Comparison of ENCODE assay signal across 31 cellular contexts in genomic region chr16:1511662-1512061, GRCh38. TPM values are rescaled to one million over a fixed set of nuclear protein-coding genes. Genes with fewer than 3 reads are reported as not detected.
"Had no signal": no experiment of that assay in that cellular context is flagged by ENCODE, and none has a peak within 500 bp of the region (broad histone marks: within the 10 kb centered on the region; RNA-seq: fewer than 3 reads in every experiment).

No MANE protein-coding gene starts in this region.

- ATAC-seq: activated T-cell treated with anti-CD3 and anti-CD28 coated beads, Interleukin-2, amount 50 U/mL, for 4 hours; activated T-helper 17 cell treated with anti-CD3 and anti-CD28 coated beads, Interleukin-2, amount 50 U/mL, for 72 hours; sciatic nerve; stimulated activated effector memory CD8-positive, alpha-beta T cell treated with anti-CD3 and anti-CD28 coated beads, Interleukin-12 subunit alpha, Interleukin-12 subunit beta, amount 100 ng/mL, for 72 hours; stimulated activated naive CD8-positive, alpha-beta T cell treated with anti-CD3 and anti-CD28 coated beads, Interleukin-15, amount 100 ng/mL, for 72 hours had no signal

- H3K27me3 Mint-ChIP-seq: activated CD4-positive, alpha-beta memory T cell treated with anti-CD3 and anti-CD28 coated beads for 36 hours; activated T-helper 17 cell treated with anti-CD3 and anti-CD28 coated beads, Interleukin-2, amount 50 U/mL, for 72 hours; naive B cell; stimulated activated naive CD8-positive, alpha-beta T cell treated with anti-CD3 and anti-CD28 coated beads, Interleukin-15, amount 100 ng/mL, for 72 hours had no signal

- H3K27ac Mint-ChIP-seq: activated CD4-positive, alpha-beta memory T cell treated with anti-CD3 and anti-CD28 coated beads for 36 hours; activated T-helper 17 cell treated with anti-CD3 and anti-CD28 coated beads, Interleukin-2, amount 50 U/mL, for 72 hours; mesothelial cell of epicardium; stimulated activated effector memory CD8-positive, alpha-beta T cell treated with anti-CD3 and anti-CD28 coated beads, Interleukin-12 subunit alpha, Interleukin-12 subunit beta, amount 100 ng/mL, for 72 hours; T-helper 2 cell treated with Interferon-gamma antibody and Interleukin-4, amounts not matched to agents 5 μg/mL and 100 μg/mL, for 36 hours had no signal

- DNase-seq: activated CD4-positive, alpha-beta memory T cell treated with anti-CD3 and anti-CD28 coated beads for 36 hours; activated CD4-positive, alpha-beta T cell treated with anti-CD3 and anti-CD28 coated beads for 48 hours; activated CD8-positive, alpha-beta memory T cell treated with anti-CD3 and anti-CD28 coated beads, Interleukin-2, amount 50 U/mL, for 4 hours; activated gamma-delta T cell treated with Interleukin-2 at 50 U/mL for 16 hours; activated naive CD4-positive, alpha-beta T cell treated with anti-CD3 and anti-CD28 coated beads, Interleukin-2, amount 50 U/mL, for 16 hours; activated T-cell treated with anti-CD3 and anti-CD28 coated beads, Interleukin-2, amount 50 U/mL, for 4 hours; effector CD4-positive, alpha-beta T cell; esophagus squamous epithelium; foreskin melanocyte; naive B cell; nucleus accumbens; retina; stimulated activated CD4-positive, alpha-beta T cell treated with anti-CD3 and anti-CD28 coated beads, Interleukin-4, amount 100 ng/mL, for 24 hours; stimulated activated naive CD8-positive, alpha-beta T cell treated with anti-CD3 and anti-CD28 coated beads, Interleukin-15, amount 100 ng/mL, for 72 hours had no signal

- H3K4me1 Mint-ChIP-seq: activated T-helper 17 cell treated with anti-CD3 and anti-CD28 coated beads, Interleukin-2, amount 50 U/mL, for 72 hours; mesothelial cell of epicardium; stimulated activated effector memory CD8-positive, alpha-beta T cell treated with anti-CD3 and anti-CD28 coated beads, Interleukin-12 subunit alpha, Interleukin-12 subunit beta, amount 100 ng/mL, for 72 hours; stimulated activated naive CD8-positive, alpha-beta T cell treated with anti-CD3 and anti-CD28 coated beads, Interleukin-15, amount 100 ng/mL, for 72 hours had no signal

- H3K9me3 ChIP-seq: pancreas, prostate gland had no signal

- H3K27ac ChIP-seq: epithelial cell of prostate, pancreas, prostate gland, skin epidermis had no signal

- FAIRE-seq: bronchial epithelial cell, colon, endometrium, pancreas had no signal

- H3K36me3 ChIP-seq: prostate gland had no signal

- H3K9me3 Mint-ChIP-seq: activated T-helper 17 cell treated with anti-CD3 and anti-CD28 coated beads, Interleukin-2, amount 50 U/mL, for 72 hours; stimulated activated effector memory CD8-positive, alpha-beta T cell treated with anti-CD3 and anti-CD28 coated beads, Interleukin-12 subunit alpha, Interleukin-12 subunit beta, amount 100 ng/mL, for 72 hours; stimulated activated naive CD8-positive, alpha-beta T cell treated with anti-CD3 and anti-CD28 coated beads, Interleukin-15, amount 100 ng/mL, for 72 hours; T-helper 2 cell treated with Interferon-gamma antibody and Interleukin-4, amounts not matched to agents 5 μg/mL and 100 μg/mL, for 36 hours had no signal

- H3K27me3 ChIP-seq: esophagus squamous epithelium, pancreas, upper lobe of left lung had no signal

- H3K4me3 ChIP-seq: esophagus squamous epithelium, pancreas, prostate gland, skin epidermis, upper lobe of left lung had no signal

- H3K4me1 ChIP-seq: pancreas, prostate gland had no signal

- H3K4me3 Mint-ChIP-seq: activated CD4-positive, alpha-beta memory T cell treated with anti-CD3 and anti-CD28 coated beads for 36 hours; activated T-cell treated with anti-CD3 and anti-CD28 coated beads, Interleukin-2, amount 50 U/mL, for 4 hours; activated T-helper 17 cell treated with anti-CD3 and anti-CD28 coated beads, Interleukin-2, amount 50 U/mL, for 72 hours; mesothelial cell of epicardium; stimulated activated effector memory CD8-positive, alpha-beta T cell treated with anti-CD3 and anti-CD28 coated beads, Interleukin-12 subunit alpha, Interleukin-12 subunit beta, amount 100 ng/mL, for 72 hours; stimulated activated naive CD8-positive, alpha-beta T cell treated with anti-CD3 and anti-CD28 coated beads, Interleukin-15, amount 100 ng/mL, for 72 hours; T-helper 2 cell treated with Interferon-gamma antibody and Interleukin-4, amounts not matched to agents 5 μg/mL and 100 μg/mL, for 36 hours had no signal

RNA-seq across cellular contexts. Expression of gene TMEM204, which starts 21.8 kb away (rescaled TPM):
- polyA plus RNA-seq: neural cell had no signal

RNA-seq across cellular contexts. Expression of gene PTX4, which starts 22.9 kb away (rescaled TPM):
- total RNA-seq: activated CD4-positive, alpha-beta memory T cell treated with anti-CD3 and anti-CD28 coated beads for 36 hours; activated CD8-positive, alpha-beta memory T cell treated with anti-CD3 and anti-CD28 coated beads for 36 hours; activated T-helper 17 cell treated with anti-CD3 and anti-CD28 coated beads, Interleukin-2, amount 50 U/mL, for 72 hours; dermis blood vessel endothelial cell; esophagus squamous epithelium; mesothelial cell of epicardium; pancreas; sciatic nerve had no signal
- polyA plus RNA-seq: liver, neural cell, pancreas had no signal
